In the genomic region with DNA sequence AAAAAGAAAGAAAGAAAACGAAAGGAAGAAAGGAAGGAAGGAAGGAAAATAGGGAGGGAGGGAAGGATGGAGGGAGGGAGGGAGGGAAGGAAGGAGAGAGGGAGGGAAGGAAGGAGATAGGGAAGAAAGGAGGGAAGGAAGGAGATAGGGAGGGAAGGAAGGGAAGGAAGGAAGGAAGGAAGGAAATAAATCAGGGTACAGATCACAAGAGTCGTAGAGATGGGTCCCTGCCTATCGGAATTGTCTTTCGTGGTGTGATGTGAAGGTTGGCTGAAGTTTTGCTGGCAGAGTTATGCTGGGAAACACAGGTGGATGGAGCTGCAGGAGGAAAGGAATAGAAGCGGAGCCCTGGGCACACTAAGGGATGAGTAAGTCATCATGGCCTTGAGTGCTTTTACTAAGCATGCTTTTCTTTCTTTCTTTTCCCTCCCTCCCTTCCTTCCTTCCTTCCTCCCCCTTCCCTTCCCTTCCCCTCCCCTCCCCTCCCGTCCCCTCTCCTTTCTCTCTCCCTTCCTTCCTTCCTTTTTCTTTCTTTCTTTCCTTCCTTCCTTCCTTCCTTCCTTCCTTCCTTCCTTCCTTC, we compare ENCODE assay signal across 2 cellular contexts.
TF ChIP-seq lines count a peak whose summit lies in the region.

No MANE protein-coding gene starts in this region.

TF ChIP-seq in HepG2, 621 proteins besides CTCF, POLR2A, EP300 and RAD21:
- TF ChIP-seq, protein P1, sequence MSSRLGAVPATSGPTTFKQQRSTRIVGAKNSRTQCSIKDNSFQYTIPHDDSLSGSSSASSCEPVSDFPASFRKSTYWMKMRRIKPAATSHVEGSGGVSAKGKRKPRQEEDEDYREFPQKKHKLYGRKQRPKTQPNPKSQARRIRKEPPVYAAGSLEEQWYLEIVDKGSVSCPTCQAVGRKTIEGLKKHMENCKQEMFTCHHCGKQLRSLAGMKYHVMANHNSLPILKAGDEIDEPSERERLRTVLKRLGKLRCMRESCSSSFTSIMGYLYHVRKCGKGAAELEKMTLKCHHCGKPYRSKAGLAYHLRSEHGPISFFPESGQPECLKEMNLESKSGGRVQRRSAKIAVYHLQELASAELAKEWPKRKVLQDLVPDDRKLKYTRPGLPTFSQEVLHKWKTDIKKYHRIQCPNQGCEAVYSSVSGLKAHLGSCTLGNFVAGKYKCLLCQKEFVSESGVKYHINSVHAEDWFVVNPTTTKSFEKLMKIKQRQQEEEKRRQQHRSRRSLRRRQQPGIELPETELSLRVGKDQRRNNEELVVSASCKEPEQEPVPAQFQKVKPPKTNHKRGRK (CRISPR knock-in tag; IDR thresholded peaks at IDR 0.05): 0 out of 2 replicates have a peak, but pooled peaks have one; percentile 45
- TF ChIP-seq ZNF383 (CRISPR knock-in tag; IDR thresholded peaks at IDR 0.05; ENCODE audit: borderline replicate concordance) (no peak), PCBP2 (optimal IDR thresholded peaks at IDR 0.05; ENCODE audit: low read depth, low read length, poor library complexity, severe bottlenecking) (peak; percentile 90), HNRNPK (IDR thresholded peaks at IDR 0.05; ENCODE audit: low read depth, low read length, poor library complexity, severe bottlenecking) (peak; percentile 93), PCBP1 (IDR thresholded peaks at IDR 0.05; ENCODE audit: borderline replicate concordance, low read depth, low read length) (peak; percentile 84; the same call in 1 of the 2 replicates)

TF ChIP-seq in K562, 482 proteins besides CTCF, POLR2A, EP300 and RAD21:
- TF ChIP-seq, protein P1 (tag; IDR thresholded peaks at IDR 0.05): peak; percentile 87
- TF ChIP-seq TARDBP (IDR thresholded peaks at IDR 0.05) (no peak), HNRNPK (IDR thresholded peaks at IDR 0.05; ENCODE audit: low read depth, low read length, poor library complexity, severe bottlenecking) (peak; percentile 69), BRD4 (IDR thresholded peaks at IDR 0.05) (no peak), ZNF444 (CRISPR knock-in tag; IDR thresholded peaks at IDR 0.05) (no peak), NCOA4 (IDR thresholded peaks at IDR 0.05; ENCODE audit: partially characterized antibody) (no peak), PCBP2 (IDR thresholded peaks at IDR 0.05; ENCODE audit: low read depth, low read length, poor library complexity, severe bottlenecking) (peak; percentile 77), CBFA2T3 (IDR thresholded peaks at IDR 0.05) (no peak), PTRF (tag; IDR thresholded peaks at IDR 0.05) (no peak), SIN3A (IDR thresholded peaks at IDR 0.05; ENCODE audit: borderline replicate concordance in 2 of 2, control insufficient read depth in 1 of 2, low read depth in 2 of 2, low read length in 2 of 2) (no peak), RBM34 (IDR thresholded peaks at IDR 0.05; ENCODE audit: borderline replicate concordance, insufficient read depth, low read length) (no peak), JUND (IDR thresholded peaks at IDR 0.05; ENCODE audit: borderline replicate concordance, low read depth, low read length) (no peak), JUND (tag; IDR thresholded peaks at IDR 0.05; ENCODE audit: borderline replicate concordance, low read depth, low read length) (no peak)
